ENCODE assay signal across 16 cellular contexts in genomic region chr2:191847764-191848163, GRCh38. TPM values are rescaled to one million over a fixed set of nuclear protein-coding genes. Genes with fewer than 3 reads are reported as not detected.
DNase-seq lines count a peak whose midpoint lies in the region; ATAC-seq and TF ChIP-seq lines count a peak whose summit lies in the region.
"Had no signal": no experiment of that assay in that cellular context is flagged by ENCODE, and none has a peak within 500 bp of the region (broad histone marks: within the 10 kb centered on the region; RNA-seq: fewer than 3 reads in every experiment).

No MANE protein-coding gene starts in this region.

- H3K36me3 ChIP-seq in gastrocnemius medialis: no peaks in the 10 kb centered on the region
- H3K36me3 ChIP-seq: BLaER1 had no signal

- no peak for TF ChIP-seq POLR2A in gastrocnemius medialis (IDR thresholded peaks at IDR 0.05)

- H3K4me1 ChIP-seq in gastrocnemius medialis: peaks cover 4 to 8% of the 10 kb centered on the region in 2 donors
- H3K4me1 ChIP-seq: BLaER1 had no signal

- intact Hi-C loops in gastrocnemius medialis (cut with DNase I; ENCODE audit: low total_unique reads): no loop called here

- no peak for ATAC-seq in gastrocnemius medialis

- DNase-seq in DMS79 treated with DMSO at 0.1 percent for 48 hours (lab: John Stamatoyannopoulos, UW): peak; percentile 90
- peak; percentile 53 for DNase-seq in NCI-H2029 treated with DMSO at 0.1 percent for 48 hours (lab: John Stamatoyannopoulos, UW)
- DNase-seq in glomerular visceral epithelial cell (ENCODE audit: extremely low spot score): peak; percentile 46
- no peak for DNase-seq in gastrocnemius medialis
- DNase-seq in cerebellum (ENCODE audit: low spot score): no peak
- DNase-seq in NOMO-1 treated with dmso at 0.1 percent for 144 hours (lab: John Stamatoyannopoulos, UW; ENCODE audit: unreplicated experiment): no peak
- DNase-seq in activated CD8-positive, alpha-beta memory T cell treated with anti-CD3 and anti-CD28 coated beads, Interleukin-2, amount 50 U/mL, for 4 hours: no peak
- no peak for DNase-seq in DMS153 (lab: John Stamatoyannopoulos, UW)
- DNase-seq: activated naive CD8-positive, alpha-beta T cell treated with anti-CD3 and anti-CD28 coated beads for 36 hours; cerebellar nuclear complex; hypothalamus; NCI-H1694 treated with DMSO at 0.1 percent for 48 hours; stimulated activated CD4-positive, alpha-beta T cell treated with anti-CD3 and anti-CD28 coated beads, Interleukin-1b, Interleukin-23, amount 100 ng/mL, for 48 hours had no signal

- in situ Hi-C loops in gastrocnemius medialis (cut with MboI; ENCODE audit: low sequenced_read_pairs in 4 of 4): no loop called here

- no peaks in the 10 kb centered on the region for H3K9me3 ChIP-seq in gastrocnemius medialis
- H3K9me3 ChIP-seq: BLaER1 had no signal

- TF ChIP-seq CTCF in gastrocnemius medialis (IDR thresholded peaks at IDR 0.05 in 4 of 5, conservative IDR thresholded peaks at IDR 0.05 in 1 of 5): no peak

- peak overlapping the region; percentile 47 to 61 (median 53) for H3K4me3 ChIP-seq in gastrocnemius medialis
- H3K4me3 ChIP-seq: BLaER1, GM12878, SK-N-MC had no signal

- no peaks in the 10 kb centered on the region for H3K27me3 ChIP-seq in gastrocnemius medialis
- H3K27me3 ChIP-seq: BLaER1 had no signal

- H3K27ac ChIP-seq in gastrocnemius medialis: peak overlapping the region; percentile 74 to 80 (median 79)
- H3K27ac ChIP-seq: BLaER1, SK-N-MC had no signal

RNA-seq across cellular contexts. Expression of gene CAVIN2, which starts 0.9 kb away (rescaled TPM):
- total RNA-seq in gastrocnemius medialis: 10 to 100 TPM; 15.1 to 35.4 (median 31.1) TPM
- total RNA-seq in cerebellum: 10.5 TPM
- total RNA-seq: activated naive CD8-positive, alpha-beta T cell treated with anti-CD3 and anti-CD28 coated beads for 36 hours; GM12878 had no signal

Comparison
In these comparisons a context has a peak if more than half of its experiments do, and no peak if none do; other contexts are left out.
1. DNase-seq: peak in DMS79 treated with DMSO at 0.1 percent for 48 hours (single experiment), NCI-H2029 treated with DMSO at 0.1 percent for 48 hours (single experiment) and glomerular visceral epithelial cell (single experiment); none in gastrocnemius medialis (0 of 2), cerebellum (single experiment), NOMO-1 treated with dmso at 0.1 percent for 144 hours (single experiment), activated CD8-positive, alpha-beta memory T cell treated with anti-CD3 and anti-CD28 coated beads, Interleukin-2, amount 50 U/mL, for 4 hours (single experiment) and DMS153 (single experiment).